ENCODE assay signal across 16 cellular contexts in the genomic region with DNA sequence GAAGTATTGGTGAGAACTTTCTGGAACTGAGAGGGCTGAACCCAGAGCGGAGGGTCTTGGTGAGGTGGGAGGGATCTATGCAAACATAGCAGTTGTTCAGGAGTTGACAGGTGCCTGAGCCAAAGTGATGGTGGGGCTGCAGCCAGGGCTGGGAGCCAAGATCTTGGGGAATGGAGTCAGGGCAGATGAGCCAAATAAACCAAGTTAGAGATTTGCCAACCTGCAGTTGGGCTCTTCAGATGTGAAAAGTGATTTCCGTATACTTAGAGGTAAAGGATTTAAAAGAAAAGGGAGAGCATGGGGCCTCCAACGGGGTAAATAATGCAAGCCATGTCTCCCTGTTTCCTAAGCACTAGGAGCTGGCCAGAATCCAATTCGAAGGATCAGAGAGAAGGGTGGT. TPM values are rescaled to one million over a fixed set of nuclear protein-coding genes. Genes with fewer than 3 reads are reported as not detected.
"Had no signal": no experiment of that assay in that cellular context is flagged by ENCODE, and none has a peak within 500 bp of the region (broad histone marks: within the 10 kb centered on the region; RNA-seq: fewer than 3 reads in every experiment).

No MANE protein-coding gene starts in this region.

- ATAC-seq: left lobe of liver; mucosa of descending colon; naive thymus-derived CD8-positive, alpha-beta T cell; stimulated activated memory B cell treated with anti-CD40 and anti-IgM and Interleukin-4, amounts not matched to agents 10 μg/mL and 1 μg/mL and 100 μg/mL, for 72 hours had no signal

- H3K4me3 ChIP-seq: mucosa of descending colon had no signal

- H3K79me2 ChIP-seq: parathyroid adenoma had no signal

- H3K9ac ChIP-seq: parathyroid adenoma had no signal

- H3K27ac ChIP-seq: parathyroid adenoma had no signal

- FAIRE-seq: colon, keratinocyte, urothelium cell line had no signal

- H3K9me3 ChIP-seq: mucosa of descending colon had no signal

- H2AFZ ChIP-seq: parathyroid adenoma had no signal

- H3K4me1 ChIP-seq: parathyroid adenoma had no signal

- DNase-seq: activated CD4-positive, alpha-beta T cell treated with anti-CD3 and anti-CD28 coated beads, Interleukin-2, amount 10 ng/mL, durations not matched to agents 7 days and 5 days; activated CD4-positive, CD25-positive, alpha-beta regulatory T cell; activated gamma-delta T cell treated with Interleukin-2 at 50 U/mL for 16 hours; amniotic stem cell; hippocampal formation; mucosa of descending colon; naive thymus-derived CD8-positive, alpha-beta T cell; stimulated activated CD4-positive, alpha-beta T cell treated with anti-CD3 and anti-CD28 coated beads, Interleukin-2, amount 100 ng/mL, for 48 hours had no signal

RNA-seq across cellular contexts. Expression of a gene that starts 8.1 kb away (rescaled TPM):
- total RNA-seq: activated CD4-positive, alpha-beta T cell treated with anti-CD3 and anti-CD28 coated beads, Interleukin-2, amount 10 ng/mL, durations not matched to agents 7 days and 5 days; cardiac septum; left lobe of liver; mucosa of descending colon; naive thymus-derived CD8-positive, alpha-beta T cell; renal cortical epithelial cell had no signal
- polyA plus RNA-seq: naive thymus-derived CD8-positive, alpha-beta T cell had no signal

RNA-seq across cellular contexts. Expression of a gene that starts 9.9 kb away (rescaled TPM):
- total RNA-seq: activated CD4-positive, alpha-beta T cell treated with anti-CD3 and anti-CD28 coated beads, Interleukin-2, amount 10 ng/mL, durations not matched to agents 7 days and 5 days; cardiac septum; left lobe of liver; mucosa of descending colon; naive thymus-derived CD8-positive, alpha-beta T cell; renal cortical epithelial cell had no signal
- polyA plus RNA-seq: naive thymus-derived CD8-positive, alpha-beta T cell had no signal

RNA-seq across cellular contexts. Expression of a gene that starts 26.9 kb away (rescaled TPM):
- total RNA-seq: activated CD4-positive, alpha-beta T cell treated with anti-CD3 and anti-CD28 coated beads, Interleukin-2, amount 10 ng/mL, durations not matched to agents 7 days and 5 days; cardiac septum; left lobe of liver; mucosa of descending colon; naive thymus-derived CD8-positive, alpha-beta T cell; renal cortical epithelial cell had no signal
- polyA plus RNA-seq: keratinocyte; naive thymus-derived CD8-positive, alpha-beta T cell had no signal

RNA-seq across cellular contexts. Expression of a gene that starts 30.1 kb away (rescaled TPM):
- total RNA-seq: activated CD4-positive, alpha-beta T cell treated with anti-CD3 and anti-CD28 coated beads, Interleukin-2, amount 10 ng/mL, durations not matched to agents 7 days and 5 days; cardiac septum; left lobe of liver; mucosa of descending colon; naive thymus-derived CD8-positive, alpha-beta T cell; renal cortical epithelial cell had no signal
- polyA plus RNA-seq: naive thymus-derived CD8-positive, alpha-beta T cell had no signal

RNA-seq across cellular contexts. Expression of a gene that starts 44.8 kb away (rescaled TPM):
- total RNA-seq: activated CD4-positive, alpha-beta T cell treated with anti-CD3 and anti-CD28 coated beads, Interleukin-2, amount 10 ng/mL, durations not matched to agents 7 days and 5 days; cardiac septum; left lobe of liver; mucosa of descending colon; naive thymus-derived CD8-positive, alpha-beta T cell; renal cortical epithelial cell had no signal
- polyA plus RNA-seq: naive thymus-derived CD8-positive, alpha-beta T cell had no signal
